29 cellular contexts compared by ENCODE assay signal in genomic region chr3:41040256-41040655, GRCh38.
"Had no signal": no experiment of that assay in that cellular context is flagged by ENCODE, and none has a peak within 500 bp of the region (broad histone marks: within the 10 kb centered on the region; RNA-seq: fewer than 3 reads in every experiment).

No MANE protein-coding gene starts in this region.

- H3K36me3 ChIP-seq: stomach, suprapubic skin, thoracic aorta, thyroid gland, tibial artery, tibial nerve, transverse colon, upper lobe of left lung, upper lobe of right lung, uterus, vagina had no signal

- ATAC-seq: stimulated activated effector memory CD8-positive, alpha-beta T cell treated with anti-CD3 and anti-CD28 coated beads, Interleukin-12 subunit alpha, Interleukin-12 subunit beta, amount 100 ng/mL, for 72 hours; stimulated activated memory B cell treated with anti-CD40 and anti-IgM and Interleukin-4, amounts not matched to agents 10 μg/mL and 1 μg/mL and 100 μg/mL, for 72 hours; stimulated activated naive B cell treated with anti-CD40 and anti-IgM and Interleukin-4, amounts not matched to agents 10 μg/mL and 1 μg/mL and 100 μg/mL, for 72 hours; stimulated activated naive CD8-positive, alpha-beta T cell treated with anti-CD3 and anti-CD28 coated beads, Interleukin-15, amount 100 ng/mL, for 72 hours; stimulated activated naive CD8-positive, alpha-beta T cell treated with anti-CD3 and anti-CD28 coated beads, Interleukin-15, Interleukin-2, amounts not matched to agents 100 U/mL and 50 U/mL, for 24 hours; upper lobe of right lung had no signal

- H3K4me1 Mint-ChIP-seq: stimulated activated effector memory CD8-positive, alpha-beta T cell treated with anti-CD3 and anti-CD28 coated beads, Interleukin-12 subunit alpha, Interleukin-12 subunit beta, amount 100 ng/mL, for 72 hours; stimulated activated naive CD8-positive, alpha-beta T cell treated with anti-CD3 and anti-CD28 coated beads, Interleukin-15, amount 100 ng/mL, for 72 hours had no signal

- H3K9me3 ChIP-seq: stomach, suprapubic skin, testis, thoracic aorta, thyroid gland, tibial artery, tibial nerve, transverse colon, upper lobe of left lung, upper lobe of right lung, uterus, vagina had no signal

- H3K4me3 Mint-ChIP-seq: stimulated activated effector memory CD8-positive, alpha-beta T cell treated with anti-CD3 and anti-CD28 coated beads, Interleukin-12 subunit alpha, Interleukin-12 subunit beta, amount 100 ng/mL, for 72 hours; stimulated activated memory B cell treated with anti-CD40 and anti-IgM and Interleukin-4, amounts not matched to agents 10 μg/mL and 1 μg/mL and 100 μg/mL, for 72 hours; stimulated activated naive B cell treated with anti-CD40 and anti-IgM and Interleukin-4, amounts not matched to agents 10 μg/mL and 1 μg/mL and 100 μg/mL, for 72 hours; stimulated activated naive CD8-positive, alpha-beta T cell treated with anti-CD3 and anti-CD28 coated beads, Interleukin-15, amount 100 ng/mL, for 72 hours; stimulated activated naive CD8-positive, alpha-beta T cell treated with anti-CD3 and anti-CD28 coated beads, Interleukin-15, Interleukin-2, amounts not matched to agents 100 ng/mL and 50 ng/mL, for 24 hours; type B pancreatic cell had no signal

- H3K27ac ChIP-seq: stomach, suprapubic skin, testis, thoracic aorta, thyroid gland, tibial artery, tibial nerve, transverse colon, upper lobe of left lung, upper lobe of right lung, uterus, vagina had no signal

- FAIRE-seq: urothelium cell line had no signal

- H3K27me3 Mint-ChIP-seq: stimulated activated memory B cell treated with anti-CD40 and anti-IgM and Interleukin-4, amounts not matched to agents 10 μg/mL and 1 μg/mL and 100 μg/mL, for 72 hours; stimulated activated naive CD8-positive, alpha-beta T cell treated with anti-CD3 and anti-CD28 coated beads, Interleukin-15, Interleukin-2, amounts not matched to agents 100 ng/mL and 50 ng/mL, for 24 hours; type B pancreatic cell had no signal

- H3K36me3 Mint-ChIP-seq: stimulated activated effector memory CD8-positive, alpha-beta T cell treated with anti-CD3 and anti-CD28 coated beads, Interleukin-12 subunit alpha, Interleukin-12 subunit beta, amount 100 ng/mL, for 72 hours; stimulated activated memory B cell treated with anti-CD40 and anti-IgM and Interleukin-4, amounts not matched to agents 10 μg/mL and 1 μg/mL and 100 μg/mL, for 72 hours; stimulated activated naive B cell treated with anti-CD40 and anti-IgM and Interleukin-4, amounts not matched to agents 10 μg/mL and 1 μg/mL and 100 μg/mL, for 72 hours; type B pancreatic cell had no signal

- H3K27ac Mint-ChIP-seq: stimulated activated effector memory CD8-positive, alpha-beta T cell treated with anti-CD3 and anti-CD28 coated beads, Interleukin-12 subunit alpha, Interleukin-12 subunit beta, amount 100 ng/mL, for 72 hours; stimulated activated memory B cell treated with anti-CD40 and anti-IgM and Interleukin-4, amounts not matched to agents 10 μg/mL and 1 μg/mL and 100 μg/mL, for 72 hours; stimulated activated naive B cell treated with anti-CD40 and anti-IgM and Interleukin-4, amounts not matched to agents 10 μg/mL and 1 μg/mL and 100 μg/mL, for 72 hours; stimulated activated naive CD8-positive, alpha-beta T cell treated with anti-CD3 and anti-CD28 coated beads, Interleukin-15, amount 100 ng/mL, for 72 hours; stimulated activated naive CD8-positive, alpha-beta T cell treated with anti-CD3 and anti-CD28 coated beads, Interleukin-15, Interleukin-2, amounts not matched to agents 100 ng/mL and 50 ng/mL, for 24 hours; type B pancreatic cell had no signal

- H3K27me3 ChIP-seq: stomach, suprapubic skin, testis, thyroid gland, tibial artery, tibial nerve, transverse colon, upper lobe of left lung, upper lobe of right lung, uterus, vagina had no signal

- H3K9me3 Mint-ChIP-seq: stimulated activated effector memory CD8-positive, alpha-beta T cell treated with anti-CD3 and anti-CD28 coated beads, Interleukin-12 subunit alpha, Interleukin-12 subunit beta, amount 100 ng/mL, for 72 hours; stimulated activated memory B cell treated with anti-CD40 and anti-IgM and Interleukin-4, amounts not matched to agents 10 μg/mL and 1 μg/mL and 100 μg/mL, for 72 hours; stimulated activated naive CD8-positive, alpha-beta T cell treated with anti-CD3 and anti-CD28 coated beads, Interleukin-15, amount 100 ng/mL, for 72 hours; stimulated activated naive CD8-positive, alpha-beta T cell treated with anti-CD3 and anti-CD28 coated beads, Interleukin-15, Interleukin-2, amounts not matched to agents 100 ng/mL and 50 ng/mL, for 24 hours; type B pancreatic cell had no signal

- DNase-seq: stimulated activated CD4-positive, alpha-beta T cell treated with anti-CD3 and anti-CD28 coated beads, Interleukin-2, amount 100 ng/mL, for 48 hours; stimulated activated CD4-positive, alpha-beta T cell treated with anti-CD3 and anti-CD28 coated beads, Interleukin-4, amount 100 ng/mL, for 1 hour; stimulated activated CD4-positive, alpha-beta T cell treated with anti-CD3 and anti-CD28 coated beads, Interleukin-4, amount 100 ng/mL, for 24 hours; stimulated activated CD4-positive, alpha-beta T cell treated with anti-CD3 and anti-CD28 coated beads, Interleukin-4, amount 100 ng/mL, for 4 hours; stimulated activated CD8-positive, alpha-beta memory T cell treated with anti-CD3 and anti-CD28 coated beads, Interleukin-4, amount 100 ng/mL, for 48 hours; stimulated activated naive B cell treated with anti-CD40 and anti-IgM and Interleukin-4, amounts not matched to agents 10 μg/mL and 1 μg/mL and 100 μg/mL, for 72 hours; stimulated activated naive CD4-positive, alpha-beta T cell; stimulated activated naive CD4-positive, alpha-beta T cell treated with Interleukin-2 at 50 U/mL for 16 hours; stimulated activated naive CD8-positive, alpha-beta T cell treated with anti-CD3 and anti-CD28 coated beads, Interleukin-15, amount 100 ng/mL, for 72 hours; stimulated activated naive CD8-positive, alpha-beta T cell treated with anti-CD3 and anti-CD28 coated beads, Interleukin-15, Interleukin-2, amounts not matched to agents 100 U/mL and 50 U/mL, for 24 hours; stomach; substantia nigra; testis; thyroid gland; tibial artery; transverse colon; trophoblast cell; upper lobe of left lung; upper lobe of right lung; uterus had no signal

- H3K4me1 ChIP-seq: suprapubic skin, testis, thyroid gland, upper lobe of left lung, upper lobe of right lung, uterus, vagina had no signal

- H3K4me3 ChIP-seq: stomach, suprapubic skin, testis, thoracic aorta, thyroid gland, tibial artery, tibial nerve, transverse colon, upper lobe of left lung, upper lobe of right lung, uterus, vagina had no signal
